In the genomic region with DNA sequence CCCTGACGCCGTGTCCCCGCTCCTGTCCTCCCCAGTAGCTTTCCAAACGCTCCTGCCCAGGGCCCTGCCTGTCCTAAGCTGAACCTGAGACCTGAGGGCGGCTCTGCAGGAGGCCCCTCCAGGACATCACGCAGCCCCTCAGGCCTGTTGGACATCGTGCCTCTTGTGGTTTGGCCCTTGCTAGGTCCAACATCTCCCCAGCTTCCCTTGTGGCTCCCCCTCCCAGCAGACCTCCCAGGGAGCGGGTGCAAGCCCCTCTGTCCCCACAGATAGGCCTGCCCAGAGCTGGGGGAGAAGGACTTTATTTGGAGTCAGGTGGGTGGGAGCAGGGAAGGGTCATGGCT, we compare ENCODE assay signal across 25 cellular contexts. TPM values are rescaled to one million over a fixed set of nuclear protein-coding genes. Genes with fewer than 3 reads are reported as not detected.
DNase-seq lines count a peak whose midpoint lies in the region; ATAC-seq and TF ChIP-seq lines count a peak whose summit lies in the region.
"Had no signal": no experiment of that assay in that cellular context is flagged by ENCODE, and none has a peak within 500 bp of the region (broad histone marks: within the 10 kb centered on the region; RNA-seq: fewer than 3 reads in every experiment).

No MANE protein-coding gene starts in this region.

- peak; percentile 25 for DNase-seq in activated CD8-positive, alpha-beta memory T cell treated with anti-CD3 and anti-CD28 coated beads, Interleukin-2, amount 50 U/mL, for 48 hours
- DNase-seq in activated CD8-positive, alpha-beta memory T cell treated with anti-CD3 and anti-CD28 coated beads, Interleukin-2, amount 50 U/mL, for 4 hours: no peak
- DNase-seq in cardiac septum (ENCODE audit: low spot score) (peak; percentile 35), heart right ventricle (no peak), spleen (peak; percentile 30), ureter (ENCODE audit: low spot score) (peak; percentile 18), AG08396 (ENCODE audit: low spot score) (no peak), NCI-H526 (lab: John Stamatoyannopoulos, UW) (no peak)
- DNase-seq: AML-193; BE2C; CD4-positive, alpha-beta T cell; CD8-positive, alpha-beta memory T cell; DMS 273 treated with DMSO at 0.1 percent for 48 hours; DMS79; EL; GDM1; HFFc6 had no signal

- WGBS in heart right ventricle, 2 donors: 69 to 82% methylated on average over 8 of the region's 8 CpGs
- WGBS in spleen, 5 donors: 73 to 88% (median 78%) methylated on average over 5 to 8 of the region's 8 CpGs

- no peaks in the 10 kb centered on the region for H3K36me3 ChIP-seq in heart right ventricle
- H3K36me3 ChIP-seq in spleen: no peaks in the 10 kb centered on the region
- H3K36me3 ChIP-seq: BE2C; BLaER1 treated with 17β-estradiol and CSF1 and Interleukin-3, amounts not matched to agents 10 nM and 100 nM had no signal

- no peak for TF ChIP-seq POLR2A in spleen (IDR thresholded peaks at IDR 0.05)

- H3K4me3 ChIP-seq in heart right ventricle (no peak overlapping the region), spleen (no peak overlapping the region)
- H3K4me3 ChIP-seq: BLaER1 treated with 17β-estradiol and CSF1 and Interleukin-3, amounts not matched to agents 10 nM and 100 nM; GM12878; GM23338 had no signal

- peaks cover 0 to 3% (median 0%) of the 10 kb centered on the region in 9 donors for H3K4me1 ChIP-seq in heart right ventricle
- H3K4me1 ChIP-seq in spleen: no peaks in the 10 kb centered on the region
- H3K4me1 ChIP-seq: BE2C; BLaER1 treated with 17β-estradiol and CSF1 and Interleukin-3, amounts not matched to agents 10 nM and 100 nM had no signal

- ATAC-seq in heart right ventricle: no peak
- ATAC-seq: GM12878, GM23338 had no signal

- no peak overlapping the region for H3K27ac ChIP-seq in heart right ventricle
- no peak overlapping the region for H3K27ac ChIP-seq in spleen
- H3K27ac ChIP-seq: 22Rv1; BLaER1 treated with 17β-estradiol and CSF1 and Interleukin-3, amounts not matched to agents 10 nM and 100 nM had no signal

- intact Hi-C loops in cardiac septum (cut with DNase I): no loop called here
- intact Hi-C loops in heart right ventricle (cut with DNase I): no loop called here
- intact Hi-C loops in spleen (cut with DNase I; ENCODE audit: low total_unique reads): no loop called here

- H3K9me3 ChIP-seq in heart right ventricle: no peaks in the 10 kb centered on the region
- no peaks in the 10 kb centered on the region for H3K9me3 ChIP-seq in spleen
- H3K9me3 ChIP-seq: BE2C; BLaER1 treated with 17β-estradiol and CSF1 and Interleukin-3, amounts not matched to agents 10 nM and 100 nM had no signal

- TF ChIP-seq CTCF in heart right ventricle (IDR thresholded peaks at IDR 0.05) (no peak), spleen (IDR thresholded peaks at IDR 0.05 in 8 of 11, conservative IDR thresholded peaks at IDR 0.05 in 3 of 11) (no peak)

- peaks cover 0 to 35% (median 8%) of the 10 kb centered on the region in 7 donors for H3K27me3 ChIP-seq in heart right ventricle
- H3K27me3 ChIP-seq in spleen (replicated peaks in 1 of 7): peaks cover 0 to 79% (median 0%) of the 10 kb centered on the region in 7 donors
- H3K27me3 ChIP-seq: BLaER1 treated with 17β-estradiol and CSF1 and Interleukin-3, amounts not matched to agents 10 nM and 100 nM had no signal

RNA-seq across cellular contexts. Expression of a gene that starts 4.1 kb away (rescaled TPM):
- not detected for total RNA-seq in cardiac septum
- total RNA-seq in heart right ventricle: under 1 TPM in 1 of 10 donors, not detected in 9; 0.75 TPM
- not detected for polyA plus RNA-seq in heart right ventricle
- under 1 TPM in 1 of 7 donors, not detected in 6; 0.95 TPM for total RNA-seq in spleen
- polyA plus RNA-seq in spleen: under 1 TPM in 2 of 3 donors, not detected in 1; 0.16 to 0.38 TPM
- not detected for total RNA-seq in ureter
- total RNA-seq: CD4-positive, alpha-beta T cell; CD8-positive, alpha-beta memory T cell; GM12878; GM23338; H4; H9; HFFc6 had no signal
- polyA plus RNA-seq: AG04450; CD14-positive monocyte; CD8-positive, alpha-beta memory T cell; GM12878; GM23338 had no signal

RNA-seq across cellular contexts. Expression of a gene that starts 41.3 kb away (rescaled TPM):
- total RNA-seq in cardiac septum (4.6 TPM), heart right ventricle (10 to 100 TPM in 3 of 10 donors, 1 to 10 TPM in 7; 2.5 to 14.7 (median 6.2) TPM), spleen (10 to 100 TPM; 16.8 to 52.8 (median 31.2) TPM), ureter (17.2 TPM)
- polyA plus RNA-seq in heart right ventricle (10 to 100 TPM in 1 of 2 donors, 1 to 10 TPM in 1; 5.5 to 10.5 TPM), spleen (10 to 100 TPM in 2 of 3 donors, 1 to 10 TPM in 1; 9.2 to 14.1 (median 10.7) TPM)
- total RNA-seq: H4 had no signal
- polyA plus RNA-seq: CD8-positive, alpha-beta memory T cell had no signal

Comparison
In these comparisons a context has a peak if more than half of its experiments do, and no peak if none do; other contexts are left out.
1. DNase-seq: peak in activated CD8-positive, alpha-beta memory T cell treated with anti-CD3 and anti-CD28 coated beads, Interleukin-2, amount 50 U/mL, for 48 hours (single experiment), cardiac septum (single experiment), spleen (single experiment) and ureter (single experiment); none in activated CD8-positive, alpha-beta memory T cell treated with anti-CD3 and anti-CD28 coated beads, Interleukin-2, amount 50 U/mL, for 4 hours (single experiment), heart right ventricle (0 of 2), AG08396 (single experiment) and NCI-H526 (0 of 2).